ENCODE assay signal across 11 cellular contexts in genomic region chr7:361680-362415, GRCh38.
DNase-seq lines count a peak whose midpoint lies in the region; ATAC-seq and TF ChIP-seq lines count a peak whose summit lies in the region.
"Had no signal": no experiment of that assay in that cellular context is flagged by ENCODE, and none has a peak within 500 bp of the region (broad histone marks: within the 10 kb centered on the region; RNA-seq: fewer than 3 reads in every experiment).

No MANE protein-coding gene starts in this region.

- H3K27ac Mint-ChIP-seq in Calu3 (ENCODE audit: unreplicated experiment) (no peak overlapping the region), T-cell (peak overlapping the region; percentile 89 to 93), progenitor cell of endocrine pancreas (peak overlapping the region; percentile 70)

- DNase-seq in Calu3 (no peak), T-cell (no peak), esophagus squamous epithelium (lab: John Stamatoyannopoulos, UW) (no peak), progenitor cell of endocrine pancreas (ENCODE audit: low spot score, unreplicated experiment) (no peak), sigmoid colon (no peak), gastrocnemius medialis (no peak)
- DNase-seq: activated CD8-positive, alpha-beta memory T cell treated with anti-CD3 and anti-CD28 coated beads, Interleukin-2, amount 50 U/mL, for 48 hours; dorsolateral prefrontal cortex; SHP77 had no signal

- peaks cover 8% of the 10 kb centered on the region for H3K4me1 Mint-ChIP-seq in Calu3 (ENCODE audit: low read depth, unreplicated experiment)
- peaks cover 63 to 71% (median 64%) of the 10 kb centered on the region in 3 donors for H3K4me1 Mint-ChIP-seq in T-cell
- H3K4me1 Mint-ChIP-seq in progenitor cell of endocrine pancreas (ENCODE audit: low read depth) = peaks cover 32% of the 10 kb centered on the region

- TF ChIP-seq CTCF in Calu3 (IDR thresholded peaks at IDR 0.05; ENCODE audit: unreplicated experiment) (no peak), esophagus squamous epithelium (IDR thresholded peaks at IDR 0.05) (no peak), progenitor cell of endocrine pancreas (IDR thresholded peaks at IDR 0.05; ENCODE audit: unreplicated experiment) (no peak), sigmoid colon (IDR thresholded peaks at IDR 0.05) (no peak), gastrocnemius medialis (IDR thresholded peaks at IDR 0.05 in 4 of 5, conservative IDR thresholded peaks at IDR 0.05 in 1 of 5) (no peak)

- BruUV-seq in Calu3 (replicated peaks; lab: Mats Ljungman, UMichigan) = no TSS peak

- H3K36me3 ChIP-seq in esophagus squamous epithelium = no peaks in the 10 kb centered on the region
- no peaks in the 10 kb centered on the region for H3K36me3 ChIP-seq in sigmoid colon
- H3K36me3 ChIP-seq in gastrocnemius medialis = no peaks in the 10 kb centered on the region

- ATAC-seq in T-cell (replicated peaks in 1 of 4) (no peak), HG03135 (IDR thresholded peaks at IDR 0.05; ENCODE audit: unreplicated experiment) (no peak), gastrocnemius medialis (no peak)
- ATAC-seq: HCT116 had no signal

- intact Hi-C loops in Calu3 (cut with micrococcal nuclease; ENCODE audit: unreplicated experiment) = no loop called here
- intact Hi-C loops in esophagus squamous epithelium (cut with DNase I) = no loop called here
- intact Hi-C loops in sigmoid colon (cut with DNase I) = no loop called here
- intact Hi-C loops in gastrocnemius medialis (cut with DNase I; ENCODE audit: low total_unique reads) = no loop called here

- H3K4me1 ChIP-seq in esophagus squamous epithelium (peaks cover 14 to 51% (median 17%) of the 10 kb centered on the region in 3 donors), sigmoid colon (no peaks in the 10 kb centered on the region), gastrocnemius medialis (peaks cover 0 to 7% of the 10 kb centered on the region in 2 donors)

- CTCF ChIA-PET in Calu3 (lab: Charles Lee) (interaction anchor here (1.2 kb wide), 1 partner anchor 11 kb away, joined by 3 read pairs; no protein-coding TSS in a partner anchor), T-cell (lab: Charles Lee) (interaction anchor here in 1 of 2 donors (1.4 kb wide), 1 partner anchor 10 kb away, joined by 4 read pairs; no protein-coding TSS in a partner anchor)

- POLR2A ChIA-PET in T-cell (lab: Charles Lee) = no interaction called here

- H3K4me3 Mint-ChIP-seq in Calu3 (ENCODE audit: low read depth, unreplicated experiment) = peak overlapping the region; percentile 39
- peak overlapping the region; percentile 49 to 82 (median 71) for H3K4me3 Mint-ChIP-seq in T-cell
- no peak overlapping the region for H3K4me3 Mint-ChIP-seq in progenitor cell of endocrine pancreas (ENCODE audit: low read depth)

- TF ChIP-seq EP300 in sigmoid colon (IDR thresholded peaks at IDR 0.05) = no peak

- in situ Hi-C loops in gastrocnemius medialis (cut with MboI; ENCODE audit: low sequenced_read_pairs in 4 of 4) = no loop called here

- H3K4me3 ChIP-seq in esophagus squamous epithelium = peak overlapping the region in 3 of 4 donors; percentile 3 to 47 (median 17)
- H3K4me3 ChIP-seq in sigmoid colon = peak overlapping the region in 2 of 4 donors; percentile 11 to 16
- peak overlapping the region in 2 of 4 donors; percentile 2 to 32 for H3K4me3 ChIP-seq in gastrocnemius medialis

- H3K27me3 ChIP-seq in esophagus squamous epithelium (peaks cover 0 to 21% (median 0%) of the 10 kb centered on the region in 4 donors), sigmoid colon (peaks cover 0 to 62% (median 23%) of the 10 kb centered on the region in 3 donors), gastrocnemius medialis (peaks cover 49 to 64% (median 49%) of the 10 kb centered on the region in 3 donors)

- H3K27me3 Mint-ChIP-seq in Calu3 (ENCODE audit: unreplicated experiment) (peaks cover 67% of the 10 kb centered on the region), T-cell (peaks cover 0 to 2% of the 10 kb centered on the region in 2 donors), progenitor cell of endocrine pancreas (peaks cover 4% of the 10 kb centered on the region)

- H3K36me3 Mint-ChIP-seq in Calu3 (ENCODE audit: insufficient read depth, unreplicated experiment) (no peaks in the 10 kb centered on the region), T-cell (peaks cover 3% of the 10 kb centered on the region), progenitor cell of endocrine pancreas (ENCODE audit: insufficient read depth) (no peaks in the 10 kb centered on the region)

- peaks cover 0 to 7% (median 3%) of the 10 kb centered on the region in 3 donors for H3K9me3 ChIP-seq in esophagus squamous epithelium
- H3K9me3 ChIP-seq in sigmoid colon = no peaks in the 10 kb centered on the region
- no peaks in the 10 kb centered on the region for H3K9me3 ChIP-seq in gastrocnemius medialis

- H3K27ac ChIP-seq in esophagus squamous epithelium (peak overlapping the region in 2 of 4 donors; percentile 22 to 50), sigmoid colon (no peak overlapping the region), gastrocnemius medialis (no peak overlapping the region)
- H3K27ac ChIP-seq: dorsolateral prefrontal cortex had no signal

- WGBS in esophagus squamous epithelium, 2 donors = 68 to 83% methylated on average over 7 to 8 of the region's 18 CpGs
- WGBS in sigmoid colon, 2 donors = 77 to 78% methylated on average over 13 to 16 of the region's 18 CpGs

- no peak for TF ChIP-seq POLR2A in esophagus squamous epithelium (IDR thresholded peaks at IDR 0.05)
- TF ChIP-seq POLR2A in sigmoid colon (IDR thresholded peaks at IDR 0.05) = no peak
- TF ChIP-seq POLR2A in gastrocnemius medialis (IDR thresholded peaks at IDR 0.05) = no peak

- no peaks in the 10 kb centered on the region for H3K9me3 Mint-ChIP-seq in Calu3 (ENCODE audit: low read depth, unreplicated experiment)
- H3K9me3 Mint-ChIP-seq in T-cell = no peaks in the 10 kb centered on the region
- no peaks in the 10 kb centered on the region for H3K9me3 Mint-ChIP-seq in progenitor cell of endocrine pancreas (ENCODE audit: low read depth)
